In genomic region chr5:140301136-140301535, GRCh38 we compare ENCODE assay signal across 15 cellular contexts. TPM values are rescaled to one million over a fixed set of nuclear protein-coding genes. Genes with fewer than 3 reads are reported as not detected.
A peak's percentile ranks its signal among the peaks of the same experiment; 100 is the strongest.
DNase-seq lines count a peak whose midpoint lies in the region; ATAC-seq and TF ChIP-seq lines count a peak whose summit lies in the region.
"Had no signal": no experiment of that assay in that cellular context is flagged by ENCODE, and none has a peak within 500 bp of the region (broad histone marks: within the 10 kb centered on the region; RNA-seq: fewer than 3 reads in every experiment).

No MANE protein-coding gene starts in this region.

- ATAC-seq in activated CD8-positive, alpha-beta memory T cell treated with anti-CD3 and anti-CD28 coated beads, Interleukin-2, amount 10 ng/mL, durations not matched to agents 7 days and 5 days: no peak
- ATAC-seq in T-cell (replicated peaks in 1 of 4): no peak

- DNase-seq in activated CD8-positive, alpha-beta memory T cell treated with anti-CD3 and anti-CD28 coated beads, Interleukin-2, amount 10 ng/mL, durations not matched to agents 7 days and 5 days: no peak
- no peak for DNase-seq in activated CD8-positive, alpha-beta memory T cell treated with anti-CD3 and anti-CD28 coated beads, Interleukin-2, amount 50 U/mL, for 48 hours
- DNase-seq in T-cell: no peak
- DNase-seq in fibroblast of villous mesenchyme (ENCODE audit: low read depth): peak; percentile 47
- DNase-seq in progenitor cell of endocrine pancreas (ENCODE audit: low spot score, unreplicated experiment): no peak
- no peak for DNase-seq in NCI-H1694 treated with DMSO at 0.1 percent for 48 hours (lab: John Stamatoyannopoulos, UW)
- no peak for DNase-seq in right atrium auricular region (ENCODE audit: low spot score)
- DNase-seq in GDM1 (lab: John Stamatoyannopoulos, UW): no peak
- DNase-seq: activated CD4-positive, CD25-positive, alpha-beta regulatory T cell; activated gamma-delta T cell treated with Interleukin-2 at 50 U/mL for 16 hours; HCEC 1CT; NCI-H187; NCI-H748 treated with DMSO at 0.1 percent for 48 hours; SHP77; upper lobe of left lung had no signal

- POLR2A ChIA-PET in T-cell (lab: Charles Lee): no interaction called here

- TF ChIP-seq CTCF in fibroblast of villous mesenchyme (IDR thresholded peaks at IDR 0.05; ENCODE audit: insufficient read depth, low read depth, low read length): no peak
- no peak for TF ChIP-seq CTCF in progenitor cell of endocrine pancreas (IDR thresholded peaks at IDR 0.05; ENCODE audit: unreplicated experiment)
- TF ChIP-seq CTCF in right atrium auricular region (IDR thresholded peaks at IDR 0.05): no peak

- CTCF ChIA-PET in activated CD8-positive, alpha-beta memory T cell treated with anti-CD3 and anti-CD28 coated beads, Interleukin-2, amount 10 ng/mL, durations not matched to agents 7 days and 5 days (lab: Charles Lee): interaction anchor here (3.4 kb wide), 1 partner anchor 45 kb away, joined by 16 read pairs; the partner anchor contains the start of gene HBEGF
- CTCF ChIA-PET in T-cell (lab: Charles Lee): interaction anchor here in 1 of 2 donors (1.0 kb wide), 1 partner anchor 62 kb away, joined by 3 read pairs; no protein-coding TSS in a partner anchor

- peaks cover 9% of the 10 kb centered on the region for H3K36me3 ChIP-seq in right atrium auricular region

- H3K4me1 Mint-ChIP-seq in activated CD8-positive, alpha-beta memory T cell treated with anti-CD3 and anti-CD28 coated beads, Interleukin-2, amount 10 ng/mL, durations not matched to agents 7 days and 5 days: peaks cover 43% of the 10 kb centered on the region
- peaks cover 44 to 53% (median 49%) of the 10 kb centered on the region in 3 donors for H3K4me1 Mint-ChIP-seq in T-cell
- peaks cover 20% of the 10 kb centered on the region for H3K4me1 Mint-ChIP-seq in progenitor cell of endocrine pancreas (ENCODE audit: low read depth)

- peak overlapping the region; percentile 7 for H3K4me3 Mint-ChIP-seq in activated CD8-positive, alpha-beta memory T cell treated with anti-CD3 and anti-CD28 coated beads, Interleukin-2, amount 10 ng/mL, durations not matched to agents 7 days and 5 days
- H3K4me3 Mint-ChIP-seq in T-cell (peak overlapping the region in 2 of 3 donors; percentile 21 to 99), progenitor cell of endocrine pancreas (ENCODE audit: low read depth) (peak overlapping the region; percentile 99)

- H3K9me3 Mint-ChIP-seq in activated CD8-positive, alpha-beta memory T cell treated with anti-CD3 and anti-CD28 coated beads, Interleukin-2, amount 10 ng/mL, durations not matched to agents 7 days and 5 days (ENCODE audit: low read depth): no peaks in the 10 kb centered on the region
- no peaks in the 10 kb centered on the region for H3K9me3 Mint-ChIP-seq in T-cell
- no peaks in the 10 kb centered on the region for H3K9me3 Mint-ChIP-seq in progenitor cell of endocrine pancreas (ENCODE audit: low read depth)

- peaks cover 2% of the 10 kb centered on the region for H3K27me3 Mint-ChIP-seq in activated CD8-positive, alpha-beta memory T cell treated with anti-CD3 and anti-CD28 coated beads, Interleukin-2, amount 10 ng/mL, durations not matched to agents 7 days and 5 days
- H3K27me3 Mint-ChIP-seq in T-cell: peaks cover 0 to 1% of the 10 kb centered on the region in 2 donors
- H3K27me3 Mint-ChIP-seq in progenitor cell of endocrine pancreas: no peaks in the 10 kb centered on the region

- peaks cover 16% of the 10 kb centered on the region for H3K36me3 Mint-ChIP-seq in activated CD8-positive, alpha-beta memory T cell treated with anti-CD3 and anti-CD28 coated beads, Interleukin-2, amount 10 ng/mL, durations not matched to agents 7 days and 5 days
- H3K36me3 Mint-ChIP-seq in T-cell: peaks cover 18% of the 10 kb centered on the region
- H3K36me3 Mint-ChIP-seq in progenitor cell of endocrine pancreas (ENCODE audit: insufficient read depth): peaks cover 12% of the 10 kb centered on the region

- no peak overlapping the region for H3K27ac Mint-ChIP-seq in activated CD8-positive, alpha-beta memory T cell treated with anti-CD3 and anti-CD28 coated beads, Interleukin-2, amount 10 ng/mL, durations not matched to agents 7 days and 5 days
- H3K27ac Mint-ChIP-seq in T-cell: no peak overlapping the region
- no peak overlapping the region for H3K27ac Mint-ChIP-seq in progenitor cell of endocrine pancreas

- H3K4me1 ChIP-seq in right atrium auricular region: peaks cover 0 to 50% of the 10 kb centered on the region in 2 donors

- no peaks in the 10 kb centered on the region for H3K9me3 ChIP-seq in right atrium auricular region
- H3K9me3 ChIP-seq: upper lobe of left lung had no signal

- H3K4me3 ChIP-seq in fibroblast of villous mesenchyme (ENCODE audit: low read depth, low read length) (no peak overlapping the region), right atrium auricular region (no peak overlapping the region)

- H3K27ac ChIP-seq in right atrium auricular region: no peak overlapping the region
- H3K27ac ChIP-seq: upper lobe of left lung had no signal

- no peaks in the 10 kb centered on the region for H3K27me3 ChIP-seq in right atrium auricular region
- H3K27me3 ChIP-seq: upper lobe of left lung had no signal

RNA-seq across cellular contexts. Expression of gene PFDN1, which starts 1.8 kb away (rescaled TPM):
- 10 to 100 TPM; 48.9 to 57.5 TPM for total RNA-seq in activated CD8-positive, alpha-beta memory T cell treated with anti-CD3 and anti-CD28 coated beads, Interleukin-2, amount 10 ng/mL, durations not matched to agents 7 days and 5 days
- 10 to 100 TPM; 26.9 to 32.2 (median 28.1) TPM for total RNA-seq in T-cell
- 69.1 and 91.5 TPM in 2 replicates for total RNA-seq in fibroblast of villous mesenchyme
- 63.4 and 65.1 TPM in 2 replicates for total RNA-seq in progenitor cell of endocrine pancreas
- 100 to 1,000 TPM in 1 of 2 donors, 10 to 100 TPM in 1; 80.4 to 123 TPM for total RNA-seq in right atrium auricular region

RNA-seq across cellular contexts. Expression of gene HBEGF, which starts 45.3 kb away (rescaled TPM):
- 10 to 100 TPM; 10.7 to 13.5 TPM for total RNA-seq in activated CD8-positive, alpha-beta memory T cell treated with anti-CD3 and anti-CD28 coated beads, Interleukin-2, amount 10 ng/mL, durations not matched to agents 7 days and 5 days
- total RNA-seq in T-cell (1 to 10 TPM in 3 of 5 donors, under 1 TPM in 2; 0.47 to 2.8 (median 1.9) TPM), fibroblast of villous mesenchyme (7.4 and 9.5 TPM in 2 replicates), progenitor cell of endocrine pancreas (0.84 and 1.3 TPM in 2 replicates), right atrium auricular region (10 to 100 TPM; 32.2 to 60.7 TPM)

RNA-seq across cellular contexts. Expression of gene SLC4A9, which starts 58.9 kb away (rescaled TPM):
- total RNA-seq in activated CD8-positive, alpha-beta memory T cell treated with anti-CD3 and anti-CD28 coated beads, Interleukin-2, amount 10 ng/mL, durations not matched to agents 7 days and 5 days: under 1 TPM; 0.07 to 0.35 TPM
- total RNA-seq in T-cell (under 1 TPM in 1 of 5 donors, not detected in 4; 0.18 TPM), fibroblast of villous mesenchyme (not detected in 2 replicates), progenitor cell of endocrine pancreas (0.31 and 0.58 TPM in 2 replicates), right atrium auricular region (not detected)

Comparison
In these comparisons a context has a peak if more than half of its experiments do, and no peak if none do; other contexts are left out.
1. H3K4me3 Mint-ChIP-seq: peak in every context shown above with its lines; median percentile 99 in progenitor cell of endocrine pancreas; 60 in T-cell; 7 in activated CD8-positive, alpha-beta memory T cell treated with anti-CD3 and anti-CD28 coated beads, Interleukin-2, amount 10 ng/mL, durations not matched to agents 7 days and 5 days.